7 cellular contexts compared by ENCODE assay signal in genomic region chr12:74665690-74666089, GRCh38.
"Had no signal": no experiment of that assay in that cellular context is flagged by ENCODE, and none has a peak within 500 bp of the region (broad histone marks: within the 10 kb centered on the region; RNA-seq: fewer than 3 reads in every experiment).

No MANE protein-coding gene starts in this region.

- H3K9me3 Mint-ChIP-seq: IgD-negative memory B cell had no signal

- ATAC-seq: HepG2, K562 had no signal

- DNase-seq: IMR-90, KBM-7, KG1 had no signal

- H3K27ac ChIP-seq: HL-60 had no signal

- H3K36me3 Mint-ChIP-seq: IgD-negative memory B cell had no signal

- H3K27me3 Mint-ChIP-seq: IgD-negative memory B cell had no signal

- H3K4me1 Mint-ChIP-seq: IgD-negative memory B cell had no signal

- H3K27ac Mint-ChIP-seq: IgD-negative memory B cell had no signal

- H3K4me3 Mint-ChIP-seq: IgD-negative memory B cell had no signal

- H3K4me3 ChIP-seq: K562 had no signal
